ENCODE assay signal across 9 cellular contexts in genomic region chr1:184563308-184563707, GRCh38.
DNase-seq lines count a peak whose midpoint lies in the region; ATAC-seq, FAIRE-seq and TF ChIP-seq lines count a peak whose summit lies in the region.
"Had no signal": no experiment of that assay in that cellular context is flagged by ENCODE, and none has a peak within 500 bp of the region (broad histone marks: within the 10 kb centered on the region; RNA-seq: fewer than 3 reads in every experiment).

No MANE protein-coding gene starts in this region.

- H3K4me3 Mint-ChIP-seq in progenitor cell of endocrine pancreas (ENCODE audit: low read depth) = no peak overlapping the region
- no peak overlapping the region for H3K4me3 Mint-ChIP-seq in activated naive CD4-positive, alpha-beta T cell treated with anti-CD3 and anti-CD28 coated beads, Interleukin-2, amount 10 ng/mL, durations not matched to agents 7 days and 5 days

- FAIRE-seq in H54 (lab: Jason Lieb, UNC) = no peak

- no peak overlapping the region for H3K27ac Mint-ChIP-seq in progenitor cell of endocrine pancreas
- no peak overlapping the region for H3K27ac Mint-ChIP-seq in activated naive CD4-positive, alpha-beta T cell treated with anti-CD3 and anti-CD28 coated beads, Interleukin-2, amount 10 ng/mL, durations not matched to agents 7 days and 5 days

- no peaks in the 10 kb centered on the region for H3K9me3 Mint-ChIP-seq in progenitor cell of endocrine pancreas (ENCODE audit: low read depth)
- no peaks in the 10 kb centered on the region for H3K9me3 Mint-ChIP-seq in activated naive CD4-positive, alpha-beta T cell treated with anti-CD3 and anti-CD28 coated beads, Interleukin-2, amount 10 ng/mL, durations not matched to agents 7 days and 5 days

- TF ChIP-seq CTCF in epithelial cell of esophagus (IDR thresholded peaks at IDR 0.05; ENCODE audit: insufficient read depth, low read depth, low read length, missing control alignments) = peak; percentile 40
- peak; percentile 35 for TF ChIP-seq CTCF in progenitor cell of endocrine pancreas (IDR thresholded peaks at IDR 0.05; ENCODE audit: unreplicated experiment)

- CTCF ChIA-PET in activated naive CD4-positive, alpha-beta T cell treated with anti-CD3 and anti-CD28 coated beads, Interleukin-2, amount 10 ng/mL, durations not matched to agents 7 days and 5 days (lab: Charles Lee) = interaction anchor here (1.0 kb wide), 1 partner anchor 100 kb away, joined by 3 read pairs; no protein-coding TSS in a partner anchor

- ATAC-seq in esophagus mucosa = no peak

- no peak for TF ChIP-seq POLR2A in H54 (IDR thresholded peaks at IDR 0.05; ENCODE audit: low read depth, low read length)

- H3K4me1 Mint-ChIP-seq in progenitor cell of endocrine pancreas (ENCODE audit: low read depth) = peaks cover 2% of the 10 kb centered on the region
- H3K4me1 Mint-ChIP-seq in activated naive CD4-positive, alpha-beta T cell treated with anti-CD3 and anti-CD28 coated beads, Interleukin-2, amount 10 ng/mL, durations not matched to agents 7 days and 5 days = no peaks in the 10 kb centered on the region

- no peaks in the 10 kb centered on the region for H3K36me3 Mint-ChIP-seq in progenitor cell of endocrine pancreas (ENCODE audit: insufficient read depth)
- no peaks in the 10 kb centered on the region for H3K36me3 Mint-ChIP-seq in activated naive CD4-positive, alpha-beta T cell treated with anti-CD3 and anti-CD28 coated beads, Interleukin-2, amount 10 ng/mL, durations not matched to agents 7 days and 5 days

- H3K27me3 Mint-ChIP-seq in progenitor cell of endocrine pancreas = no peaks in the 10 kb centered on the region
- H3K27me3 Mint-ChIP-seq in activated naive CD4-positive, alpha-beta T cell treated with anti-CD3 and anti-CD28 coated beads, Interleukin-2, amount 10 ng/mL, durations not matched to agents 7 days and 5 days = peaks cover 4% of the 10 kb centered on the region

- no peak overlapping the region for H3K4me3 ChIP-seq in epithelial cell of esophagus (ENCODE audit: low read length)
- H3K4me3 ChIP-seq: SJSA1 had no signal

- DNase-seq in H54 (ENCODE audit: insufficient read length, low spot score) (peak; percentile 5), NCI-H82 treated with DMSO at 0.1 percent for 48 hours (lab: John Stamatoyannopoulos, UW; ENCODE audit: unreplicated experiment) (peak; percentile 28), epithelial cell of esophagus (ENCODE audit: low read depth) (peak; percentile 33), progenitor cell of endocrine pancreas (ENCODE audit: low spot score, unreplicated experiment) (no peak), putamen (ENCODE audit: low spot score) (no peak)
- DNase-seq in activated naive CD4-positive, alpha-beta T cell treated with anti-CD3 and anti-CD28 coated beads, Interleukin-2, amount 10 ng/mL, durations not matched to agents 7 days and 5 days = no peak
- no peak for DNase-seq in activated T-cell treated with anti-CD3 and anti-CD28 coated beads, Interleukin-2, amount 50 U/mL, for 1 hour

Comparison
In these comparisons a context has a peak if more than half of its experiments do, and no peak if none do; other contexts are left out.
1. DNase-seq: peak in H54 (single experiment), NCI-H82 treated with DMSO at 0.1 percent for 48 hours (single experiment) and epithelial cell of esophagus (single experiment); none in progenitor cell of endocrine pancreas (single experiment), activated naive CD4-positive, alpha-beta T cell treated with anti-CD3 and anti-CD28 coated beads, Interleukin-2, amount 10 ng/mL, durations not matched to agents 7 days and 5 days (single experiment), activated T-cell treated with anti-CD3 and anti-CD28 coated beads, Interleukin-2, amount 50 U/mL, for 1 hour (single experiment) and putamen (single experiment).